Comparison of ENCODE assay signal across 26 cellular contexts in genomic region chr11:35383953-35384352, GRCh38. TPM values are rescaled to one million over a fixed set of nuclear protein-coding genes. Genes with fewer than 3 reads are reported as not detected.
"Had no signal": no experiment of that assay in that cellular context is flagged by ENCODE, and none has a peak within 500 bp of the region (broad histone marks: within the 10 kb centered on the region; RNA-seq: fewer than 3 reads in every experiment).

No MANE protein-coding gene starts in this region.

- H3K4me1 ChIP-seq: colonic mucosa, esophagus squamous epithelium, left lung, lower lobe of right lung had no signal

- H3K27ac ChIP-seq: colonic mucosa, epithelial cell of prostate, esophagus squamous epithelium, heart right ventricle, left lung, lower lobe of right lung had no signal

- H3K9me3 ChIP-seq: colonic mucosa, esophagus squamous epithelium, gastrocnemius medialis, heart right ventricle, left lung, lower lobe of right lung, mucosa of descending colon had no signal

- H3K27me3 ChIP-seq: colonic mucosa, esophagus squamous epithelium, gastrocnemius medialis, heart right ventricle, left lung had no signal

- H3K36me3 ChIP-seq: colonic mucosa, esophagus squamous epithelium, gastrocnemius medialis, heart right ventricle, left lung, lower lobe of right lung had no signal

- DNase-seq: colonic mucosa; cortex of kidney; effector CD8-positive, alpha-beta T cell; effector memory CD8-positive, alpha-beta T cell; endodermal cell; erythroblast; esophagus squamous epithelium; foreskin melanocyte; gastrocnemius medialis; glutamatergic neuron; head of caudate nucleus; heart right ventricle; hippocampal formation; left cardiac atrium; left lung; left ventricle myocardium superior; lower lobe of right lung; mesenchymal stem cell; mucosa of descending colon; naive B cell had no signal

- ATAC-seq: effector memory CD8-positive, alpha-beta T cell; esophagus mucosa; heart right ventricle; left cardiac atrium; left lung; left ventricle myocardium superior; lower lobe of right lung; mucosa of descending colon had no signal

- H3K4me3 ChIP-seq: colonic mucosa, esophagus squamous epithelium, gastrocnemius medialis, heart right ventricle, left lung, lower lobe of right lung, mucosa of descending colon had no signal

RNA-seq across cellular contexts. Expression of gene SLC1A2, which starts 35.4 kb away (rescaled TPM):
- total RNA-seq: dermis microvascular lymphatic vessel endothelial cell, esophagus mucosa, glomerular endothelial cell, kidney epithelial cell, lung microvascular endothelial cell had no signal
